ENCODE assay signal across 9 cellular contexts in genomic region chr10:100744980-100745881, GRCh38. TPM values are rescaled to one million over a fixed set of nuclear protein-coding genes. Genes with fewer than 3 reads are reported as not detected.
DNase-seq lines count a peak whose midpoint lies in the region; ATAC-seq and TF ChIP-seq lines count a peak whose summit lies in the region.
"Had no signal": no experiment of that assay in that cellular context is flagged by ENCODE, and none has a peak within 500 bp of the region (broad histone marks: within the 10 kb centered on the region; RNA-seq: fewer than 3 reads in every experiment).

Gene PAX2 (plus strand): TSS chr10:100745582. CDS start chr10:100746261, 679 bp downstream.

- H3K4me1 Mint-ChIP-seq in activated CD4-positive, alpha-beta T cell treated with anti-CD3 and anti-CD28 coated beads, Interleukin-2, amount 10 ng/mL, durations not matched to agents 24 days and 14 days, result peaks cover 16% of the 10 kb centered on the region
- peaks cover 74% of the 10 kb centered on the region for H3K4me1 Mint-ChIP-seq in stimulated activated naive CD8-positive, alpha-beta T cell treated with anti-CD3 and anti-CD28 coated beads, Interleukin-15, amount 100 ng/mL, for 72 hours

- no peak within 1 kb of the TSS for H3K9ac ChIP-seq in SK-N-SH

- H3K9me3 ChIP-seq in SK-N-SH (no peaks in the 10 kb centered on the region), iPS DF 6.9 (ENCODE audit: control insufficient read depth, insufficient read depth, low read length) (no peaks in the 10 kb centered on the region)

- WGBS in SK-N-SH (ENCODE audit: low lambda C conversion rate), result 3% methylated on average over 50 of the region's 75 CpGs
- no CpG with 5 or more reads among the region's 75 CpGs for WGBS in iPS DF 6.9 (ENCODE audit: insufficient coverage, insufficient read length)
- WGBS in lower leg skin, 2 donors, result 1% methylated on average over 49 to 52 of the region's 75 CpGs

- H3K27me3 Mint-ChIP-seq in activated CD4-positive, alpha-beta T cell treated with anti-CD3 and anti-CD28 coated beads, Interleukin-2, amount 10 ng/mL, durations not matched to agents 24 days and 14 days, result peaks cover 82% of the 10 kb centered on the region
- peaks cover 98% of the 10 kb centered on the region for H3K27me3 Mint-ChIP-seq in stimulated activated naive CD8-positive, alpha-beta T cell treated with anti-CD3 and anti-CD28 coated beads, Interleukin-15, amount 100 ng/mL, for 72 hours

- H2AFZ ChIP-seq in SK-N-SH (ENCODE audit: low read depth), result no peak within 1 kb of the TSS

- POLR2A ChIA-PET in SK-N-SH (lab: Yijun Ruan, JAX), result interaction anchor here (0.8 to 1.5 kb wide), 2 partner anchors 63 to 184 kb away, joined by 3 to 6 read pairs; no protein-coding TSS in a partner anchor

- no peak for TF ChIP-seq POLR2A in lower leg skin (IDR thresholded peaks at IDR 0.05)

- H3K9me2 ChIP-seq in SK-N-SH, result no peaks in the 10 kb centered on the region

- CTCF ChIA-PET in SK-N-SH (lab: Yijun Ruan, JAX), result interaction anchor here (0.9 to 10.7 kb wide), 23 partner anchors 12 to 263 kb away, joined by 3 to 267 read pairs (median 19); partner anchors contain the start of gene SEC31B

- peaks cover 3% of the 10 kb centered on the region for H3K36me3 Mint-ChIP-seq in activated CD4-positive, alpha-beta T cell treated with anti-CD3 and anti-CD28 coated beads, Interleukin-2, amount 10 ng/mL, durations not matched to agents 24 days and 14 days (ENCODE audit: low read depth)

- peak within 1 kb of the TSS; percentile 12 to 48; a peak in 3 of 4 replicates for H3K4me3 ChIP-seq in SK-N-SH (ENCODE audit: low read depth in 2 of 2, low read length in 1 of 2)
- peak within 1 kb of the TSS; percentile 20; the same call in 1 of the 2 replicates for H3K4me3 ChIP-seq in iPS DF 6.9 (ENCODE audit: low read length)
- no peak within 1 kb of the TSS for H3K4me3 ChIP-seq in lower leg skin (ENCODE audit: low read depth, poor library complexity, severe bottlenecking)

- ATAC-seq in stimulated activated naive CD8-positive, alpha-beta T cell treated with anti-CD3 and anti-CD28 coated beads, Interleukin-15, amount 100 ng/mL, for 72 hours, result no peak

- H3K27me3 ChIP-seq in SK-N-SH (ENCODE audit: insufficient read depth) (peaks cover 98% of the 10 kb centered on the region), iPS DF 6.9 (ENCODE audit: control insufficient read depth, insufficient read depth, low read length) (peaks cover 84% of the 10 kb centered on the region)

- no peaks in the 10 kb centered on the region for H3K9me3 Mint-ChIP-seq in activated CD4-positive, alpha-beta T cell treated with anti-CD3 and anti-CD28 coated beads, Interleukin-2, amount 10 ng/mL, durations not matched to agents 24 days and 14 days
- no peaks in the 10 kb centered on the region for H3K9me3 Mint-ChIP-seq in stimulated activated naive CD8-positive, alpha-beta T cell treated with anti-CD3 and anti-CD28 coated beads, Interleukin-15, amount 100 ng/mL, for 72 hours

- H3K4me3 Mint-ChIP-seq in activated CD4-positive, alpha-beta T cell treated with anti-CD3 and anti-CD28 coated beads, Interleukin-2, amount 10 ng/mL, durations not matched to agents 24 days and 14 days, result peak within 1 kb of the TSS; percentile 18
- H3K4me3 Mint-ChIP-seq in stimulated activated naive CD8-positive, alpha-beta T cell treated with anti-CD3 and anti-CD28 coated beads, Interleukin-15, amount 100 ng/mL, for 72 hours, result peak within 1 kb of the TSS; percentile 42 to 61

- H3K27ac ChIP-seq in SK-N-SH (ENCODE audit: low read depth in 2 of 2, low read length in 1 of 2) (no peak within 1 kb of the TSS), iPS DF 6.9 (ENCODE audit: low read length) (no peak within 1 kb of the TSS)

- H4K20me1 ChIP-seq in SK-N-SH (ENCODE audit: insufficient read depth), result 0 out of 2 replicates have a peak, but pooled peaks cover 6% of the 10 kb centered on the region

- H3K79me2 ChIP-seq in SK-N-SH (ENCODE audit: insufficient read depth), result no peaks in the 10 kb centered on the region

- DNase-seq in activated CD4-positive, alpha-beta T cell treated with anti-CD3 and anti-CD28 coated beads, Interleukin-2, amount 10 ng/mL, durations not matched to agents 24 days and 14 days, result no peak
- DNase-seq in activated CD4-positive, alpha-beta T cell treated with anti-CD3 and anti-CD28 coated beads for 4 hours, result no peak
- DNase-seq in SK-N-SH (peak; percentile 69), iPS DF 6.9 (ENCODE audit: low read depth, low spot score) (no peak), NCI-H345 treated with DMSO at 0.1 percent for 48 hours (lab: John Stamatoyannopoulos, UW; ENCODE audit: unreplicated experiment) (no peak), NCI-H1048 (lab: John Stamatoyannopoulos, UW) (no peak), lower leg skin (ENCODE audit: low spot score in 2 of 2) (no peak)
- no peak for DNase-seq in stimulated activated naive CD8-positive, alpha-beta T cell treated with anti-CD3 and anti-CD28 coated beads, Interleukin-15, amount 100 ng/mL, for 72 hours

- TF ChIP-seq RAD21 in SK-N-SH (IDR thresholded peaks at IDR 0.05; ENCODE audit: low read length), result peak; percentile 13; the same call in 1 of the 2 replicates

- TF ChIP-seq EP300 in SK-N-SH (IDR thresholded peaks at IDR 0.05; ENCODE audit: borderline replicate concordance in 1 of 2, low read depth in 1 of 2, low read length in 1 of 2), result no peak

- no peaks in the 10 kb centered on the region for H3K36me3 ChIP-seq in SK-N-SH (replicated peaks in 1 of 2; ENCODE audit: control insufficient read depth in 1 of 2, insufficient read depth in 2 of 2, low read length in 1 of 2)
- no peaks in the 10 kb centered on the region for H3K36me3 ChIP-seq in iPS DF 6.9 (ENCODE audit: control insufficient read depth, insufficient read depth, low read length)

- peak within 1 kb of the TSS; percentile 71; the same call in 1 of the 2 replicates for H3K4me2 ChIP-seq in SK-N-SH

- intact Hi-C loops in activated CD4-positive, alpha-beta T cell treated with anti-CD3 and anti-CD28 coated beads, Interleukin-2, amount 10 ng/mL, durations not matched to agents 24 days and 14 days (cut with micrococcal nuclease), result loop anchor here (5.0 kb wide), 5 partner anchors 33 to 1213 kb away; partner anchors contain the start of gene NKX2-3
- intact Hi-C loops in lower leg skin (cut with DNase I; ENCODE audit: low total_unique reads), result no loop called here

- no peaks in the 10 kb centered on the region for H3F3A ChIP-seq in SK-N-SH (replicated peaks; ENCODE audit: insufficient read depth)

- H3K27ac Mint-ChIP-seq in activated CD4-positive, alpha-beta T cell treated with anti-CD3 and anti-CD28 coated beads, Interleukin-2, amount 10 ng/mL, durations not matched to agents 24 days and 14 days, result peak within 1 kb of the TSS; percentile 73
- H3K27ac Mint-ChIP-seq in stimulated activated naive CD8-positive, alpha-beta T cell treated with anti-CD3 and anti-CD28 coated beads, Interleukin-15, amount 100 ng/mL, for 72 hours, result peak within 1 kb of the TSS in 1 of 2 donors; percentile 38

- TF ChIP-seq CTCF in SK-N-SH (IDR thresholded peaks at IDR 0.05) (no peak), lower leg skin (IDR thresholded peaks at IDR 0.05) (no peak)

- H3K4me1 ChIP-seq in SK-N-SH (ENCODE audit: control insufficient read depth in 1 of 2, insufficient read depth in 2 of 2, low read depth in 1 of 2, low read length in 1 of 2), result peaks cover 0 to 18% of the 10 kb centered on the region in 2 experiments; a peak in 1 of 4 replicates
- H3K4me1 ChIP-seq in iPS DF 6.9 (ENCODE audit: control insufficient read depth, insufficient read depth, low read length), result peaks cover 9% of the 10 kb centered on the region; the same call in 1 of the 2 replicates

TF ChIP-seq in SK-N-SH, 30 proteins besides CTCF, POLR2A, EP300 and RAD21 (continues in another document):
- no peak for TF ChIP-seq SIN3A (IDR thresholded peaks at IDR 0.05; ENCODE audit: borderline replicate concordance, low read depth, low read length)
- TF ChIP-seq JUND (IDR thresholded peaks at IDR 0.05), result no peak
- no peak for TF ChIP-seq RCOR1 (IDR thresholded peaks at IDR 0.05; ENCODE audit: low read length)
- TF ChIP-seq, protein P1, sequence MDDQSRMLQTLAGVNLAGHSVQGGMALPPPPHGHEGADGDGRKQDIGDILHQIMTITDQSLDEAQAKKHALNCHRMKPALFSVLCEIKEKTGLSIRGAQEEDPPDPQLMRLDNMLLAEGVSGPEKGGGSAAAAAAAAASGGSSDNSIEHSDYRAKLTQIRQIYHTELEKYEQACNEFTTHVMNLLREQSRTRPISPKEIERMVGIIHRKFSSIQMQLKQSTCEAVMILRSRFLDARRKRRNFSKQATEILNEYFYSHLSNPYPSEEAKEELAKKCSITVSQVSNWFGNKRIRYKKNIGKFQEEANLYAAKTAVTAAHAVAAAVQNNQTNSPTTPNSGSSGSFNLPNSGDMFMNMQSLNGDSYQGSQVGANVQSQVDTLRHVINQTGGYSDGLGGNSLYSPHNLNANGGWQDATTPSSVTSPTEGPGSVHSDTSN (IDR thresholded peaks at IDR 0.05), result no peak
- no peak for TF ChIP-seq TEAD4 (IDR thresholded peaks at IDR 0.05; ENCODE audit: borderline replicate concordance, insufficient read depth)
- no peak for TF ChIP-seq IRF3 (IDR thresholded peaks at IDR 0.05; ENCODE audit: low read depth, low read length)
- TF ChIP-seq EZH2phosphoT487 (IDR thresholded peaks at IDR 0.05; ENCODE audit: borderline replicate concordance, low read depth), result no peak
- TF ChIP-seq MXI1 (IDR thresholded peaks at IDR 0.05; ENCODE audit: low read depth, low read length), result no peak
- TF ChIP-seq, protein P2, sequence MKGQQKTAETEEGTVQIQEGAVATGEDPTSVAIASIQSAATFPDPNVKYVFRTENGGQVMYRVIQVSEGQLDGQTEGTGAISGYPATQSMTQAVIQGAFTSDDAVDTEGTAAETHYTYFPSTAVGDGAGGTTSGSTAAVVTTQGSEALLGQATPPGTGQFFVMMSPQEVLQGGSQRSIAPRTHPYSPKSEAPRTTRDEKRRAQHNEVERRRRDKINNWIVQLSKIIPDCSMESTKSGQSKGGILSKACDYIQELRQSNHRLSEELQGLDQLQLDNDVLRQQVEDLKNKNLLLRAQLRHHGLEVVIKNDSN (IDR thresholded peaks at IDR 0.05; ENCODE audit: borderline replicate concordance, low read depth), result no peak
- no peak for TF ChIP-seq RFX5 (IDR thresholded peaks at IDR 0.05; ENCODE audit: low read length)

RNA-seq across cellular contexts. Expression of gene PAX2, which starts in this region (rescaled TPM):
- total RNA-seq in activated CD4-positive, alpha-beta T cell treated with anti-CD3 and anti-CD28 coated beads, Interleukin-2, amount 10 ng/mL, durations not matched to agents 24 days and 14 days, result 0.07 TPM in 1 of 2 replicates, not detected in the other
- polyA plus RNA-seq in SK-N-SH (2012; rRNA removed), result not detected in 2 replicates
- polyA plus RNA-seq in SK-N-SH (2012; cell fraction: cytosol; rRNA removed), result not detected in 2 replicates
- 0.08 TPM in 1 of 2 replicates, not detected in the other for polyA plus RNA-seq in SK-N-SH (2012; cell fraction: nucleus; rRNA removed)
- not detected for total RNA-seq in lower leg skin
- total RNA-seq: liver had no signal
- polyA plus RNA-seq: liver had no signal

Comparison
In these comparisons a context has a peak if more than half of its experiments do, and no peak if none do; other contexts are left out.
1. Peak in DNase-seq, H3K4me3 ChIP-seq and H3K4me2 ChIP-seq in SK-N-SH; RNA of the gene not detected or under 1 TPM.